Comparison of ENCODE assay signal across 13 cellular contexts in genomic region chr5:78562001-78562400, GRCh38.
DNase-seq lines count a peak whose midpoint lies in the region; FAIRE-seq and TF ChIP-seq lines count a peak whose summit lies in the region.
"Had no signal": no experiment of that assay in that cellular context is flagged by ENCODE, and none has a peak within 500 bp of the region (broad histone marks: within the 10 kb centered on the region; RNA-seq: fewer than 3 reads in every experiment).

No MANE protein-coding gene starts in this region.

- 92% methylated on average over 3 of the region's 3 CpGs; no CpG with 5 or more reads in 1 of the 2 experiments for WGBS in H1 (ENCODE audit: extremely low coverage in 1 of 2, insufficient coverage in 1 of 2, insufficient read length in 1 of 2, insufficient replicate concordance in 2 of 2, low coverage in 1 of 2, low lambda C conversion rate in 2 of 2, missing lambda C conversion rate in 1 of 2), 2 experiments

- H4K8ac ChIP-seq in H1 (ENCODE audit: extremely low read depth, insufficient read depth, low read length) = no peak overlapping the region

- no peak for TF ChIP-seq EP300 in H1 (IDR thresholded peaks at IDR 0.05; ENCODE audit: borderline replicate concordance in 1 of 2, low read depth in 2 of 2, low read length in 2 of 2)

- no peak overlapping the region for H3K9ac ChIP-seq in H1 (replicated peaks in 1 of 4; ENCODE audit: extremely low read depth in 1 of 4, low read depth in 3 of 4, low read length in 3 of 4)
- no peak overlapping the region for H3K9ac ChIP-seq in neural progenitor cell
- H3K9ac ChIP-seq: BLaER1 treated with 17β-estradiol and CSF1 and Interleukin-3, amounts not matched to agents 10 nM and 100 nM had no signal

- no peak overlapping the region for H3K56ac ChIP-seq in H1 (replicated peaks; ENCODE audit: insufficient read length, low read depth, low read length)

- H2AK5ac ChIP-seq in H1 (ENCODE audit: low read depth, low read length) = no peak overlapping the region

- no peak for TF ChIP-seq POLR2A in H1 (IDR thresholded peaks at IDR 0.05; ENCODE audit: control extremely low read depth in 1 of 2, low read depth in 2 of 2, low read length in 2 of 2)

- H2BK20ac ChIP-seq in H1 (ENCODE audit: low read length) = no peak overlapping the region

- intact Hi-C loops in activated CD4-positive, alpha-beta T cell treated with anti-CD3 and anti-CD28 coated beads, Interleukin-2, amount 10 ng/mL, durations not matched to agents 24 days and 14 days (cut with micrococcal nuclease) = no loop called here

- no peak for FAIRE-seq in H1 (lab: Jason Lieb, UNC)
- FAIRE-seq: H54 had no signal

- no peak overlapping the region for H2BK120ac ChIP-seq in H1 (replicated peaks; ENCODE audit: low read depth, low read length)

- H3K4ac ChIP-seq in H1 (replicated peaks; ENCODE audit: insufficient read length, low read depth, low read length) = no peak overlapping the region

- no peaks in the 10 kb centered on the region for H3K36me3 Mint-ChIP-seq in activated CD4-positive, alpha-beta T cell treated with anti-CD3 and anti-CD28 coated beads, Interleukin-2, amount 10 ng/mL, durations not matched to agents 24 days and 14 days (ENCODE audit: low read depth)
- H3K36me3 Mint-ChIP-seq in neural progenitor cell = peaks cover 7% of the 10 kb centered on the region
- H3K36me3 Mint-ChIP-seq: CD4-positive, CD25-positive, alpha-beta regulatory T cell had no signal

- H3K27me3 ChIP-seq in WERI-Rb-1 (ENCODE audit: insufficient read depth, low read depth, severe bottlenecking) = no peaks in the 10 kb centered on the region
- H3K27me3 ChIP-seq in H1 (replicated peaks in 1 of 4; ENCODE audit: control insufficient read depth in 3 of 4, extremely low read depth in 1 of 4, insufficient read depth in 3 of 4, low read length in 3 of 4) = no peaks in the 10 kb centered on the region
- no peaks in the 10 kb centered on the region for H3K27me3 ChIP-seq in neural progenitor cell
- H3K27me3 ChIP-seq: BLaER1 treated with 17β-estradiol and CSF1 and Interleukin-3, amounts not matched to agents 10 nM and 100 nM had no signal

- H3K79me2 ChIP-seq in H1 (ENCODE audit: control insufficient read depth in 1 of 2, insufficient read depth in 2 of 2, low read length in 2 of 2) = peaks cover 0 to 33% of the 10 kb centered on the region in 2 experiments; a peak in 2 of 4 replicates
- peaks cover 10% of the 10 kb centered on the region for H3K79me2 ChIP-seq in neural progenitor cell (ENCODE audit: low read depth)

- TF ChIP-seq CTCF in WERI-Rb-1 (IDR thresholded peaks at IDR 0.05; ENCODE audit: low read depth, low read length) (no peak), H1 (IDR thresholded peaks at IDR 0.05; ENCODE audit: control extremely low read depth in 1 of 3, insufficient read depth in 1 of 3, low read depth in 1 of 3, low read length in 3 of 3) (no peak), neural progenitor cell (IDR thresholded peaks at IDR 0.05) (no peak)

- H3K27ac ChIP-seq in WERI-Rb-1 = peak overlapping the region; percentile 82
- no peak overlapping the region for H3K27ac ChIP-seq in H1 (ENCODE audit: low read depth, low read length)
- no peak overlapping the region for H3K27ac ChIP-seq in neural progenitor cell
- H3K27ac ChIP-seq: BLaER1 treated with 17β-estradiol and CSF1 and Interleukin-3, amounts not matched to agents 10 nM and 100 nM had no signal

- no peak overlapping the region for H3K23ac ChIP-seq in H1 (ENCODE audit: insufficient read length)

- H3K4me2 ChIP-seq in H1 (ENCODE audit: insufficient read depth in 1 of 2, low read depth in 2 of 2, low read length in 2 of 2) (no peak overlapping the region), neural progenitor cell (no peak overlapping the region)
- H3K4me2 ChIP-seq: BLaER1 treated with 17β-estradiol and CSF1 and Interleukin-3, amounts not matched to agents 10 nM and 100 nM had no signal

- H3K9me3 ChIP-seq in WERI-Rb-1 (ENCODE audit: severe bottlenecking) (no peaks in the 10 kb centered on the region), H1 (ENCODE audit: insufficient read depth in 2 of 2, low read depth in 1 of 2, low read length in 1 of 2) (no peaks in the 10 kb centered on the region), neural progenitor cell (ENCODE audit: low read depth) (no peaks in the 10 kb centered on the region)

- DNase-seq in activated CD4-positive, alpha-beta T cell treated with anti-CD3 and anti-CD28 coated beads, Interleukin-2, amount 10 ng/mL, durations not matched to agents 24 days and 14 days = peak; percentile 24
- DNase-seq in activated CD4-positive, alpha-beta T cell treated with anti-CD3 and anti-CD28 coated beads for 4 hours = no peak
- DNase-seq in WERI-Rb-1 (no peak), H1 (ENCODE audit: low read depth in 1 of 2, low spot score in 2 of 2) (no peak), neural progenitor cell (ENCODE audit: low spot score) (no peak), NCI-H774 (lab: John Stamatoyannopoulos, UW) (no peak), nucleus accumbens (lab: John Stamatoyannopoulos, UW) (no peak), AG20443 (ENCODE audit: low spot score) (no peak)
- DNase-seq: 8988T; CD4-positive, CD25-positive, alpha-beta regulatory T cell; DMS53 had no signal

- H2BK5ac ChIP-seq in H1 (ENCODE audit: low read depth, low read length) = no peak overlapping the region

- no peak overlapping the region for H3K14ac ChIP-seq in H1 (ENCODE audit: insufficient read length)

- H3K4me3 ChIP-seq in WERI-Rb-1 (ENCODE audit: low read depth, low read length) (no peak overlapping the region), H1 (ENCODE audit: extremely low read depth in 1 of 4, insufficient read depth in 2 of 4, low read depth in 3 of 4, low read length in 4 of 4) (no peak overlapping the region), neural progenitor cell (no peak overlapping the region)
- H3K4me3 ChIP-seq: BLaER1 treated with 17β-estradiol and CSF1 and Interleukin-3, amounts not matched to agents 10 nM and 100 nM had no signal

- H3K27ac Mint-ChIP-seq in activated CD4-positive, alpha-beta T cell treated with anti-CD3 and anti-CD28 coated beads, Interleukin-2, amount 10 ng/mL, durations not matched to agents 24 days and 14 days = no peak overlapping the region
- H3K27ac Mint-ChIP-seq in neural progenitor cell = peak overlapping the region; percentile 50
- H3K27ac Mint-ChIP-seq: CD4-positive, CD25-positive, alpha-beta regulatory T cell had no signal

- H3K9me3 Mint-ChIP-seq in activated CD4-positive, alpha-beta T cell treated with anti-CD3 and anti-CD28 coated beads, Interleukin-2, amount 10 ng/mL, durations not matched to agents 24 days and 14 days = no peaks in the 10 kb centered on the region
- H3K9me3 Mint-ChIP-seq in neural progenitor cell = no peaks in the 10 kb centered on the region

- H3K4me1 Mint-ChIP-seq in activated CD4-positive, alpha-beta T cell treated with anti-CD3 and anti-CD28 coated beads, Interleukin-2, amount 10 ng/mL, durations not matched to agents 24 days and 14 days = no peaks in the 10 kb centered on the region
- peaks cover 3% of the 10 kb centered on the region for H3K4me1 Mint-ChIP-seq in neural progenitor cell
- H3K4me1 Mint-ChIP-seq: CD4-positive, CD25-positive, alpha-beta regulatory T cell had no signal

- H4K20me1 ChIP-seq in H1 (replicated peaks in 1 of 2; ENCODE audit: control insufficient read depth in 1 of 2, insufficient read depth in 2 of 2, low read length in 2 of 2) (peaks cover 0 to 5% of the 10 kb centered on the region in 2 experiments), neural progenitor cell (ENCODE audit: low read depth) (peaks cover 5% of the 10 kb centered on the region)
- H4K20me1 ChIP-seq: BLaER1 treated with 17β-estradiol and CSF1 and Interleukin-3, amounts not matched to agents 10 nM and 100 nM had no signal

- no peak overlapping the region for H3K18ac ChIP-seq in H1 (ENCODE audit: extremely low read depth, low read length)

- H3F3A ChIP-seq in neural progenitor cell (ENCODE audit: low read depth) = no peaks in the 10 kb centered on the region

- H2AFZ ChIP-seq in H1 (ENCODE audit: low read length) (no peak overlapping the region), neural progenitor cell (replicated peaks) (no peak overlapping the region)

- no peak for TF ChIP-seq RAD21 in H1 (IDR thresholded peaks at IDR 0.05 in 1 of 2, conservative IDR thresholded peaks at IDR 0.05 in 1 of 2; ENCODE audit: low read depth in 2 of 2, low read length in 2 of 2)

- H3K27me3 Mint-ChIP-seq in activated CD4-positive, alpha-beta T cell treated with anti-CD3 and anti-CD28 coated beads, Interleukin-2, amount 10 ng/mL, durations not matched to agents 24 days and 14 days = peaks cover 15% of the 10 kb centered on the region
- H3K27me3 Mint-ChIP-seq in neural progenitor cell (ENCODE audit: insufficient read depth, low read depth) = no peaks in the 10 kb centered on the region

- H2BK12ac ChIP-seq in H1 (ENCODE audit: low read depth, low read length) = 0 out of 2 replicates have a peak overlapping the region, but pooled peaks have one; percentile 0

- POLR2A ChIA-PET in H1 (lab: Charles Lee; ENCODE audit: partially characterized antibody) = no interaction called here

- no peak overlapping the region for H4K91ac ChIP-seq in H1 (replicated peaks; ENCODE audit: insufficient read length, low read length)

- H3K36me3 ChIP-seq in WERI-Rb-1 (peaks cover 13% of the 10 kb centered on the region), H1 (ENCODE audit: control insufficient read depth in 2 of 4, insufficient read depth in 4 of 4, low read length in 3 of 4) (peaks cover 0 to 4% (median 3%) of the 10 kb centered on the region in 4 experiments; a peak in 4 of 8 replicates), neural progenitor cell (no peaks in the 10 kb centered on the region)

- H3K4me1 ChIP-seq in H1 (replicated peaks in 1 of 4; ENCODE audit: control insufficient read depth in 3 of 4, insufficient read depth in 4 of 4, low read length in 3 of 4) (no peaks in the 10 kb centered on the region; a peak in 1 of 7 replicates), neural progenitor cell (no peaks in the 10 kb centered on the region)

- H2BK15ac ChIP-seq in H1 (ENCODE audit: low read length) = no peak overlapping the region

- peaks cover 2% of the 10 kb centered on the region; the same call in 1 of the 2 replicates for H3K79me1 ChIP-seq in H1 (ENCODE audit: low read depth, low read length)

- H3K4me3 Mint-ChIP-seq in activated CD4-positive, alpha-beta T cell treated with anti-CD3 and anti-CD28 coated beads, Interleukin-2, amount 10 ng/mL, durations not matched to agents 24 days and 14 days = no peak overlapping the region
- no peak overlapping the region for H3K4me3 Mint-ChIP-seq in neural progenitor cell
- H3K4me3 Mint-ChIP-seq: CD4-positive, CD25-positive, alpha-beta regulatory T cell had no signal

- H3K23me2 ChIP-seq in H1 (ENCODE audit: low read depth, low read length) = no peaks in the 10 kb centered on the region

- H4K5ac ChIP-seq in H1 (ENCODE audit: insufficient read length, low read depth, low read length) = no peak overlapping the region

- CTCF ChIA-PET in H1 (lab: Charles Lee; ENCODE audit: partially characterized antibody) = interaction anchor here (1.0 kb wide), 1 partner anchor 66 kb away, joined by 3 read pairs; no protein-coding TSS in a partner anchor
